Comparison of ENCODE assay signal across 1 cellular context in the genomic region with DNA sequence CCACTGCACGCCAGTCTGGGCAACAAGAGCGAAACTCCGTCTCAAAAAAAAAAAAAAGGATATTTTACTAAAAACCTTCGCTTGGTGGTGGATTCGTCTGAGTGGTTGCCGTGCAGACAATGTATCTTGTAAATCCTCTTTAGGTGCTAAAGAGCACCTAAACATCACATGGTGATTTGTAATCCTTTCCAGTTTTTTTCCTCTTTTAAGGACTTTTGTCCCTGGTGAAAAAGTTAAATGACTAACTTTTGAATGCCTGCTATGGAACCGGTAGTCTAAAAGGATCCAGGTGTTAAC.
TF ChIP-seq lines count a peak whose summit lies in the region.

No MANE protein-coding gene starts in this region.

TF ChIP-seq in GM12878, 131 proteins besides CTCF, POLR2A, EP300 and RAD21:
- no peak for TF ChIP-seq NFYA (IDR thresholded peaks at IDR 0.05; ENCODE audit: borderline replicate concordance, low read depth, low read length)
- no peak for TF ChIP-seq STAT3 (IDR thresholded peaks at IDR 0.05; ENCODE audit: low read depth, low read length)
- TF ChIP-seq, protein P1, sequence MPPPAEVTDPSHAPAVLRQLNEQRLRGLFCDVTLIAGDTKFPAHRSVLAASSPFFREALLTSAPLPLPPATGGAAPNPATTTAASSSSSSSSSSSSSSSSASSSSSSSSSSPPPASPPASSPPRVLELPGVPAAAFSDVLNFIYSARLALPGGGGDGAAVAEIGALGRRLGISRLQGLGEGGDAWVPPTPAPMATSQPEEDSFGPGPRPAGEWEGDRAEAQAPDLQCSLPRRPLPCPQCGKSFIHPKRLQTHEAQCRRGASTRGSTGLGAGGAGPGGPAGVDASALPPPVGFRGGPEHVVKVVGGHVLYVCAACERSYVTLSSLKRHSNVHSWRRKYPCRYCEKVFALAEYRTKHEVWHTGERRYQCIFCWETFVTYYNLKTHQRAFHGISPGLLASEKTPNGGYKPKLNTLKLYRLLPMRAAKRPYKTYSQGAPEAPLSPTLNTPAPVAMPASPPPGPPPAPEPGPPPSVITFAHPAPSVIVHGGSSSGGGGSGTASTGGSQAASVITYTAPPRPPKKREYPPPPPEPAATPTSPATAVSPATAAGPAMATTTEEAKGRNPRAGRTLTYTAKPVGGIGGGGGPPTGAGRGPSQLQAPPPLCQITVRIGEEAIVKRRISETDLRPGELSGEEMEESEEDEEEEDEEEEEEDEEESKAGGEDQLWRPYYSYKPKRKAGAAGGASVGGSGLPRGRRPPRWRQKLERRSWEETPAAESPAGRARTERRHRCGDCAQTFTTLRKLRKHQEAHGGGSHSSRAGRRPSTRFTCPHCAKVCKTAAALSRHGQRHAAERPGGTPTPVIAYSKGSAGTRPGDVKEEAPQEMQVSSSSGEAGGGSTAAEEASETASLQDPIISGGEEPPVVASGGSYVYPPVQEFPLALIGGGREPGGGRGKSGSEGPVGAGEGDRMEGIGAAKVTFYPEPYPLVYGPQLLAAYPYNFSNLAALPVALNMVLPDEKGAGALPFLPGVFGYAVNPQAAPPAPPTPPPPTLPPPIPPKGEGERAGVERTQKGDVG (CRISPR knock-in tag; IDR thresholded peaks at IDR 0.05), result no peak
- no peak for TF ChIP-seq SPI1 (IDR thresholded peaks at IDR 0.05; ENCODE audit: borderline replicate concordance, insufficient read depth, low read depth, low read length)
- TF ChIP-seq, protein P2, sequence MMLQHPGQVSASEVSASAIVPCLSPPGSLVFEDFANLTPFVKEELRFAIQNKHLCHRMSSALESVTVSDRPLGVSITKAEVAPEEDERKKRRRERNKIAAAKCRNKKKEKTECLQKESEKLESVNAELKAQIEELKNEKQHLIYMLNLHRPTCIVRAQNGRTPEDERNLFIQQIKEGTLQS (IDR thresholded peaks at IDR 0.05; ENCODE audit: borderline replicate concordance, extremely low read depth, low read depth, low read length), result no peak
- TF ChIP-seq, protein P3, sequence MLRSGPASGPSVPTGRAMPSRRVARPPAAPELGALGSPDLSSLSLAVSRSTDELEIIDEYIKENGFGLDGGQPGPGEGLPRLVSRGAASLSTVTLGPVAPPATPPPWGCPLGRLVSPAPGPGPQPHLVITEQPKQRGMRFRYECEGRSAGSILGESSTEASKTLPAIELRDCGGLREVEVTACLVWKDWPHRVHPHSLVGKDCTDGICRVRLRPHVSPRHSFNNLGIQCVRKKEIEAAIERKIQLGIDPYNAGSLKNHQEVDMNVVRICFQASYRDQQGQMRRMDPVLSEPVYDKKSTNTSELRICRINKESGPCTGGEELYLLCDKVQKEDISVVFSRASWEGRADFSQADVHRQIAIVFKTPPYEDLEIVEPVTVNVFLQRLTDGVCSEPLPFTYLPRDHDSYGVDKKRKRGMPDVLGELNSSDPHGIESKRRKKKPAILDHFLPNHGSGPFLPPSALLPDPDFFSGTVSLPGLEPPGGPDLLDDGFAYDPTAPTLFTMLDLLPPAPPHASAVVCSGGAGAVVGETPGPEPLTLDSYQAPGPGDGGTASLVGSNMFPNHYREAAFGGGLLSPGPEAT (IDR thresholded peaks at IDR 0.05; ENCODE audit: low read depth), result no peak
- TF ChIP-seq GABPA (IDR thresholded peaks at IDR 0.05; ENCODE audit: low read depth), result no peak
- TF ChIP-seq, protein P4, sequence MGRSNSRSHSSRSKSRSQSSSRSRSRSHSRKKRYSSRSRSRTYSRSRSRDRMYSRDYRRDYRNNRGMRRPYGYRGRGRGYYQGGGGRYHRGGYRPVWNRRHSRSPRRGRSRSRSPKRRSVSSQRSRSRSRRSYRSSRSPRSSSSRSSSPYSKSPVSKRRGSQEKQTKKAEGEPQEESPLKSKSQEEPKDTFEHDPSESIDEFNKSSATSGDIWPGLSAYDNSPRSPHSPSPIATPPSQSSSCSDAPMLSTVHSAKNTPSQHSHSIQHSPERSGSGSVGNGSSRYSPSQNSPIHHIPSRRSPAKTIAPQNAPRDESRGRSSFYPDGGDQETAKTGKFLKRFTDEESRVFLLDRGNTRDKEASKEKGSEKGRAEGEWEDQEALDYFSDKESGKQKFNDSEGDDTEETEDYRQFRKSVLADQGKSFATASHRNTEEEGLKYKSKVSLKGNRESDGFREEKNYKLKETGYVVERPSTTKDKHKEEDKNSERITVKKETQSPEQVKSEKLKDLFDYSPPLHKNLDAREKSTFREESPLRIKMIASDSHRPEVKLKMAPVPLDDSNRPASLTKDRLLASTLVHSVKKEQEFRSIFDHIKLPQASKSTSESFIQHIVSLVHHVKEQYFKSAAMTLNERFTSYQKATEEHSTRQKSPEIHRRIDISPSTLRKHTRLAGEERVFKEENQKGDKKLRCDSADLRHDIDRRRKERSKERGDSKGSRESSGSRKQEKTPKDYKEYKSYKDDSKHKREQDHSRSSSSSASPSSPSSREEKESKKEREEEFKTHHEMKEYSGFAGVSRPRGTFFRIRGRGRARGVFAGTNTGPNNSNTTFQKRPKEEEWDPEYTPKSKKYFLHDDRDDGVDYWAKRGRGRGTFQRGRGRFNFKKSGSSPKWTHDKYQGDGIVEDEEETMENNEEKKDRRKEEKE (IDR thresholded peaks at IDR 0.05), result no peak
- no peak for TF ChIP-seq FOXM1 (IDR thresholded peaks at IDR 0.05; ENCODE audit: low read depth, low read length)
- TF ChIP-seq BMI1 (IDR thresholded peaks at IDR 0.05; ENCODE audit: borderline replicate concordance), result no peak
- TF ChIP-seq ZNF217 (IDR thresholded peaks at IDR 0.05), result no peak
- TF ChIP-seq, protein P5, sequence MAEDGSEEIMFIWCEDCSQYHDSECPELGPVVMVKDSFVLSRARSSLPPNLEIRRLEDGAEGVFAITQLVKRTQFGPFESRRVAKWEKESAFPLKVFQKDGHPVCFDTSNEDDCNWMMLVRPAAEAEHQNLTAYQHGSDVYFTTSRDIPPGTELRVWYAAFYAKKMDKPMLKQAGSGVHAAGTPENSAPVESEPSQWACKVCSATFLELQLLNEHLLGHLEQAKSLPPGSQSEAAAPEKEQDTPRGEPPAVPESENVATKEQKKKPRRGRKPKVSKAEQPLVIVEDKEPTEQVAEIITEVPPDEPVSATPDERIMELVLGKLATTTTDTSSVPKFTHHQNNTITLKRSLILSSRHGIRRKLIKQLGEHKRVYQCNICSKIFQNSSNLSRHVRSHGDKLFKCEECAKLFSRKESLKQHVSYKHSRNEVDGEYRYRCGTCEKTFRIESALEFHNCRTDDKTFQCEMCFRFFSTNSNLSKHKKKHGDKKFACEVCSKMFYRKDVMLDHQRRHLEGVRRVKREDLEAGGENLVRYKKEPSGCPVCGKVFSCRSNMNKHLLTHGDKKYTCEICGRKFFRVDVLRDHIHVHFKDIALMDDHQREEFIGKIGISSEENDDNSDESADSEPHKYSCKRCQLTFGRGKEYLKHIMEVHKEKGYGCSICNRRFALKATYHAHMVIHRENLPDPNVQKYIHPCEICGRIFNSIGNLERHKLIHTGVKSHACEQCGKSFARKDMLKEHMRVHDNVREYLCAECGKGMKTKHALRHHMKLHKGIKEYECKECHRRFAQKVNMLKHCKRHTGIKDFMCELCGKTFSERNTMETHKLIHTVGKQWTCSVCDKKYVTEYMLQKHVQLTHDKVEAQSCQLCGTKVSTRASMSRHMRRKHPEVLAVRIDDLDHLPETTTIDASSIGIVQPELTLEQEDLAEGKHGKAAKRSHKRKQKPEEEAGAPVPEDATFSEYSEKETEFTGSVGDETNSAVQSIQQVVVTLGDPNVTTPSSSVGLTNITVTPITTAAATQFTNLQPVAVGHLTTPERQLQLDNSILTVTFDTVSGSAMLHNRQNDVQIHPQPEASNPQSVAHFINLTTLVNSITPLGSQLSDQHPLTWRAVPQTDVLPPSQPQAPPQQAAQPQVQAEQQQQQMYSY (CRISPR knock-in tag; IDR thresholded peaks at IDR 0.05), result no peak
- no peak for TF ChIP-seq RBBP5 (conservative IDR thresholded peaks at IDR 0.05)
